In the genomic region with DNA sequence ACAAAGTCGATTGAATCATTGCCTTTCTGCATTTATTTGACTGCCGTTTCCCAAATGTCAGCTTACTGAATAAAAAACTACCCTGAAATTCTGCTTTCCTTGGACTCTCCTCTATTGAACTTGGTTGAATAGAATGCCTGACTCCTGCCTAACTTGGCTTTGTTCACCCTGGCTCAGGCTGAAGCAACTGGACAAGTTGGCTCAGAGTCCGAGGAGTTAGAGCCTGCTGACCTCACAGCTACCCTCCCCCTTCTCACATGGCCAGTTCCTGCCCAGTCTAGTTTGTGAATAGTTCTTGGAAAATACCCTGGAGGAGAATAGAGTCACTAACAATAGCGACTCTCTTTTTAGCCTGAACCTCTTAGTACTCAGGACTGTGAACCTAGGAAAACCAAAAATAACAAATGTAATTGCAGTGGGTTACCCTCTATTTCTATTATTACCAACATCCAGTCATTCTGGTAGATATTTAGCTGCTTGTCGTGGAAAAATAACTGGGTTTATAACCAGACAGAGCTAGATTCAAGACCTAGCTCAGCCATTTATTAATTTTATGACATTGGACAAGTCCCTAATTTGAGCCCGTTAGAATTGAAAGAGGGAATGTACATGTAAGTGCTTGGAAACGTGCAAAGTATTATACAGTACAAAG, we compare ENCODE assay signal across 10 cellular contexts. TPM values are rescaled to one million over a fixed set of nuclear protein-coding genes. Genes with fewer than 3 reads are reported as not detected.
DNase-seq lines count a peak whose midpoint lies in the region; ATAC-seq and TF ChIP-seq lines count a peak whose summit lies in the region.
"Had no signal": no experiment of that assay in that cellular context is flagged by ENCODE, and none has a peak within 500 bp of the region (broad histone marks: within the 10 kb centered on the region; RNA-seq: fewer than 3 reads in every experiment).

No MANE protein-coding gene starts in this region.

- ATAC-seq in lung (ENCODE audit: insufficient read depth, low FRiP score) = peak; percentile 73
- ATAC-seq in HG02870 (IDR thresholded peaks at IDR 0.05; ENCODE audit: unreplicated experiment) = no peak
- ATAC-seq: Panc1 had no signal

- no peaks in the 10 kb centered on the region for H3K27me3 ChIP-seq in lung (ENCODE audit: control insufficient read depth, insufficient read depth)
- H3K27me3 ChIP-seq in suprapubic skin = no peaks in the 10 kb centered on the region

- no peak for TF ChIP-seq POLR2A in suprapubic skin (IDR thresholded peaks at IDR 0.05)

- TF ChIP-seq CTCF in epithelial cell of proximal tubule (conservative IDR thresholded peaks at IDR 0.05; ENCODE audit: low read depth, low read length) (no peak), lung (IDR thresholded peaks at IDR 0.05; ENCODE audit: control extremely low read depth, extremely low read depth) (no peak), suprapubic skin (IDR thresholded peaks at IDR 0.05) (no peak), GM10266 (IDR thresholded peaks at IDR 0.05; ENCODE audit: control insufficient read depth, insufficient read depth, low read depth, missing control alignments) (no peak)

- H3K9me3 ChIP-seq in lung (ENCODE audit: control insufficient read depth in 2 of 2, insufficient read depth in 1 of 2, low read length in 1 of 2) (no peaks in the 10 kb centered on the region), suprapubic skin (no peaks in the 10 kb centered on the region)

- no peak for TF ChIP-seq EP300 in suprapubic skin (IDR thresholded peaks at IDR 0.05)

- H3K36me3 ChIP-seq in lung (ENCODE audit: control insufficient read depth in 2 of 2, insufficient read depth in 2 of 2, low read length in 2 of 2) (no peaks in the 10 kb centered on the region), suprapubic skin (no peaks in the 10 kb centered on the region)

- WGBS in lung, 2 donors = 67 to 78% methylated on average over 7 of the region's 7 CpGs
- 33% methylated on average over 7 of the region's 7 CpGs for WGBS in suprapubic skin

- H3K27ac ChIP-seq in lung (ENCODE audit: low read depth in 1 of 2, low read length in 1 of 2) = peak overlapping the region in 1 of 2 donors; percentile 81
- H3K27ac ChIP-seq in suprapubic skin = peak overlapping the region; percentile 77

- DNase-seq in NCI-H226 = peak; percentile 77
- DNase-seq in epithelial cell of proximal tubule (ENCODE audit: low read depth) = peak; percentile 78
- DNase-seq in lung (ENCODE audit: low spot score) = peak; percentile 60
- peak; percentile 84 to 85 for DNase-seq in suprapubic skin (ENCODE audit: low spot score in 2 of 2)
- no peak for DNase-seq in DMS153 treated with DMSO at 0.1 percent for 48 hours (lab: John Stamatoyannopoulos, UW; ENCODE audit: unreplicated experiment)
- DNase-seq in activated CD4-positive, alpha-beta T cell treated with anti-CD3 and anti-CD28 coated beads, Interleukin-2, amount 50 U/mL, for 1 hour = no peak
- no peak for DNase-seq in GM10266 (ENCODE audit: extremely low spot score)
- DNase-seq: retina had no signal

- H3K4me1 ChIP-seq in lung (ENCODE audit: control insufficient read depth in 2 of 2, insufficient read depth in 2 of 2, low read length in 2 of 2) = peaks cover 3 to 12% of the 10 kb centered on the region in 2 donors
- H3K4me1 ChIP-seq in suprapubic skin = peaks cover 27% of the 10 kb centered on the region

- no peak overlapping the region for H3K4me3 ChIP-seq in epithelial cell of proximal tubule (ENCODE audit: low read depth, low read length)
- no peak overlapping the region for H3K4me3 ChIP-seq in lung
- H3K4me3 ChIP-seq in suprapubic skin = no peak overlapping the region

RNA-seq across cellular contexts. Expression of gene NRBF2, which starts 17.3 kb away (rescaled TPM):
- total RNA-seq in epithelial cell of proximal tubule = 14.0 and 14.3 TPM in 2 replicates
- total RNA-seq in lung = 10 to 100 TPM; 18.6 to 21.1 TPM
- 10 to 100 TPM; 11.2 to 25.1 TPM for polyA plus RNA-seq in lung
- 10 to 100 TPM; 10.9 to 23.2 (median 13.9) TPM for total RNA-seq in suprapubic skin

Comparison
In these comparisons a context has a peak if more than half of its experiments do, and no peak if none do; other contexts are left out.
1. DNase-seq: peak in NCI-H226 (single experiment), epithelial cell of proximal tubule (single experiment), lung (single experiment) and suprapubic skin (2 of 2); none in DMS153 treated with DMSO at 0.1 percent for 48 hours (single experiment), activated CD4-positive, alpha-beta T cell treated with anti-CD3 and anti-CD28 coated beads, Interleukin-2, amount 50 U/mL, for 1 hour (single experiment) and GM10266 (single experiment).